Comparison of ENCODE assay signal across 1 cellular context in genomic region chr3:78029775-78030174, GRCh38.
TF ChIP-seq lines count a peak whose summit lies in the region.

No MANE protein-coding gene starts in this region.

TF ChIP-seq in GM23338, 12 proteins besides CTCF, POLR2A, EP300 and RAD21 (continued from another document):
- TF ChIP-seq ZNF462 (CRISPR knock-in tag; IDR thresholded peaks at IDR 0.05) = no peak
- no peak for TF ChIP-seq CREB1 (CRISPR knock-in tag; IDR thresholded peaks at IDR 0.05; ENCODE audit: low read depth)
- no peak for TF ChIP-seq POLR2AphosphoS5 (IDR thresholded peaks at IDR 0.05; ENCODE audit: low read depth)
- TF ChIP-seq ZNF331 (CRISPR knock-in tag; IDR thresholded peaks at IDR 0.05; ENCODE audit: low read depth) = no peak
